Comparison of ENCODE assay signal across 28 cellular contexts in the genomic region with DNA sequence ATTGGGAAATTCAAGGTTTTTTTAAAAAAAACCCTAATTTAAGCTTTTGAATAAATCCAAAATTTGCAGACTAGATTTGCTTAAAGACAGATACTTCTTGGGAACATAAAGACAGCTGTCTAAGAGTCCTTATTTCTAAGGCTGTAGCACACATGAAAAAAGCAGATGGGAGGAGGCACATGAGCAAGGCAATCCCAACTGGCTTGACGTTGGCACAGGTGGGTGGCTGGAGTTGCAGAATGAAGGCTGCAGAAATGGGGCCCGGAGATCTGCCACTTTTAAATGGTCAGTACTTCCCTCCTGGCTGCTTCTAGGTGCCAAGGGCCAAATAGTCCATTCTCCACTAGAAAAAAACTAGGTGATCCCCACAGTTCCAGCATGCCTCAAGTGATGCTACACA. TPM values are rescaled to one million over a fixed set of nuclear protein-coding genes. Genes with fewer than 3 reads are reported as not detected.
DNase-seq lines count a peak whose midpoint lies in the region; FAIRE-seq and TF ChIP-seq lines count a peak whose summit lies in the region.
"Had no signal": no experiment of that assay in that cellular context is flagged by ENCODE, and none has a peak within 500 bp of the region (broad histone marks: within the 10 kb centered on the region; RNA-seq: fewer than 3 reads in every experiment).

No MANE protein-coding gene starts in this region.

- H3K79me2 ChIP-seq in H1 (ENCODE audit: control insufficient read depth in 1 of 2, insufficient read depth in 2 of 2, low read length in 2 of 2) = peaks cover 0 to 20% of the 10 kb centered on the region in 2 experiments; a peak in 1 of 4 replicates

- H3K4me1 ChIP-seq in A673 (ENCODE audit: insufficient read depth, low read length, poor library complexity, severe bottlenecking) (peaks cover 9% of the 10 kb centered on the region), H1 (replicated peaks in 1 of 4; ENCODE audit: control insufficient read depth in 3 of 4, insufficient read depth in 4 of 4, low read length in 3 of 4) (peaks cover 0 to 10% (median 2%) of the 10 kb centered on the region in 4 experiments; a peak in 3 of 7 replicates)
- H3K4me1 ChIP-seq: BE2C had no signal

- no peak overlapping the region for H3K4ac ChIP-seq in H1 (replicated peaks; ENCODE audit: insufficient read length, low read depth, low read length)

- H3K4me3 ChIP-seq in A673 (ENCODE audit: low read depth, low read length, poor library complexity, severe bottlenecking) (no peak overlapping the region), H1 (ENCODE audit: extremely low read depth in 1 of 4, insufficient read depth in 2 of 4, low read depth in 3 of 4, low read length in 4 of 4) (no peak overlapping the region)
- H3K4me3 ChIP-seq: BLaER1, GM12878 had no signal

- no peak for TF ChIP-seq POLR2A in H1 (IDR thresholded peaks at IDR 0.05; ENCODE audit: control extremely low read depth in 1 of 2, low read depth in 2 of 2, low read length in 2 of 2)

- no peak overlapping the region for H3K56ac ChIP-seq in H1 (replicated peaks; ENCODE audit: insufficient read length, low read depth, low read length)

- H3K9me3 Mint-ChIP-seq in neural crest cell = no peaks in the 10 kb centered on the region
- H3K9me3 Mint-ChIP-seq: CD14-positive monocyte; CD4-positive, alpha-beta memory T cell; CD4-positive, CD25-positive, alpha-beta regulatory T cell; CD8-positive, alpha-beta memory T cell had no signal

- no peak for TF ChIP-seq CTCF in A673 (conservative IDR thresholded peaks at IDR 0.05; ENCODE audit: low read depth, low read length)
- TF ChIP-seq CTCF in H1 (IDR thresholded peaks at IDR 0.05; ENCODE audit: control extremely low read depth in 1 of 3, insufficient read depth in 1 of 3, low read depth in 1 of 3, low read length in 3 of 3) = no peak
- TF ChIP-seq CTCF in neural crest cell (conservative IDR thresholded peaks at IDR 0.05) = no peak

- no peak overlapping the region for H3K23ac ChIP-seq in H1 (ENCODE audit: insufficient read length)

- WGBS in H1 (ENCODE audit: extremely low coverage in 1 of 2, insufficient coverage in 1 of 2, insufficient read length in 1 of 2, insufficient replicate concordance in 2 of 2, low coverage in 1 of 2, low lambda C conversion rate in 2 of 2, missing lambda C conversion rate in 1 of 2), 2 experiments = 88% methylated on average over 2 of the region's 2 CpGs; no CpG with 5 or more reads in 1 of the 2 experiments

- DNase-seq in A673 (ENCODE audit: low spot score) (no peak), H1 (ENCODE audit: low read depth in 1 of 2, low spot score in 2 of 2) (no peak), neural crest cell (ENCODE audit: low read depth, low spot score) (no peak), RKO (ENCODE audit: low spot score) (no peak), HuH-7.5 (ENCODE audit: low spot score) (no peak), posterior vena cava (ENCODE audit: low spot score) (no peak)
- DNase-seq in activated CD8-positive, alpha-beta memory T cell treated with anti-CD3 and anti-CD28 coated beads for 24 hours = no peak
- DNase-seq: 8988T; ACHN; BE2C; C1 segment of cervical spinal cord; CD4-positive, alpha-beta memory T cell; CD4-positive, CD25-positive, alpha-beta regulatory T cell; CD8-positive, alpha-beta memory T cell; COR-L47; DMS 273 treated with DMSO at 0.1 percent for 48 hours; DMS153; DMS53; DMS79; DND-41; EL; GDM1 had no signal

- no peak overlapping the region for H2BK120ac ChIP-seq in H1 (replicated peaks; ENCODE audit: low read depth, low read length)

- TF ChIP-seq EP300 in H1 (IDR thresholded peaks at IDR 0.05; ENCODE audit: borderline replicate concordance in 1 of 2, low read depth in 2 of 2, low read length in 2 of 2) = no peak

- peak overlapping the region; percentile 24; the same call in 1 of the 2 replicates for H2BK5ac ChIP-seq in H1 (ENCODE audit: low read depth, low read length)

- no peak overlapping the region for H3K18ac ChIP-seq in H1 (ENCODE audit: extremely low read depth, low read length)

- intact Hi-C loops in A673 (cut with micrococcal nuclease; ENCODE audit: unreplicated experiment) (no loop called here), posterior vena cava (cut with DNase I) (loop anchor here in 1 of 2 donors (10.0 kb wide), 1 partner anchor 161 kb away; no protein-coding TSS in a partner anchor)

- H3K9me3 ChIP-seq in A673 (ENCODE audit: low read depth, low read length, poor library complexity, severe bottlenecking) (no peaks in the 10 kb centered on the region), H1 (ENCODE audit: insufficient read depth in 2 of 2, low read depth in 1 of 2, low read length in 1 of 2) (no peaks in the 10 kb centered on the region)
- H3K9me3 ChIP-seq: BE2C, BLaER1 had no signal

- no peak overlapping the region for H3K27ac Mint-ChIP-seq in neural crest cell (ENCODE audit: unreplicated experiment)

- no peak for FAIRE-seq in H1 (lab: Jason Lieb, UNC)
- FAIRE-seq: A204.1, GM12878, GM12892, GM18507 had no signal

- peak overlapping the region; percentile 69 for H3K4me3 Mint-ChIP-seq in neural crest cell
- H3K4me3 Mint-ChIP-seq: CD14-positive monocyte had no signal

- H4K20me1 ChIP-seq in H1 (replicated peaks in 1 of 2; ENCODE audit: control insufficient read depth in 1 of 2, insufficient read depth in 2 of 2, low read length in 2 of 2) = peaks cover 0 to 6% of the 10 kb centered on the region in 2 experiments

- H3K36me3 ChIP-seq in A673 (ENCODE audit: insufficient read depth, low read length, poor library complexity, severe bottlenecking) (peaks cover 34% of the 10 kb centered on the region), H1 (ENCODE audit: control insufficient read depth in 2 of 4, insufficient read depth in 4 of 4, low read length in 3 of 4) (peaks cover 8 to 26% (median 21%) of the 10 kb centered on the region in 4 experiments; a peak in 6 of 8 replicates)
- H3K36me3 ChIP-seq: BE2C had no signal

- no peaks in the 10 kb centered on the region for H3K27me3 Mint-ChIP-seq in neural crest cell (ENCODE audit: low read depth)
- H3K27me3 Mint-ChIP-seq: CD4-positive, alpha-beta memory T cell had no signal

- H3K27me3 ChIP-seq in A673 (replicated peaks; ENCODE audit: insufficient read depth, low read depth, low read length, poor library complexity) (no peaks in the 10 kb centered on the region), H1 (replicated peaks in 1 of 4; ENCODE audit: control insufficient read depth in 3 of 4, extremely low read depth in 1 of 4, insufficient read depth in 3 of 4, low read length in 3 of 4) (no peaks in the 10 kb centered on the region)
- H3K27me3 ChIP-seq: BE2C, BLaER1 had no signal

- CTCF ChIA-PET in A673 (lab: Charles Lee) = no interaction called here
- CTCF ChIA-PET in H1 (lab: Charles Lee; ENCODE audit: partially characterized antibody) = interaction anchor here (1.2 kb wide), 1 partner anchor 163 kb away, joined by 4 read pairs; no protein-coding TSS in a partner anchor

- no peak overlapping the region for H2AK5ac ChIP-seq in H1 (ENCODE audit: low read depth, low read length)

- TF ChIP-seq RAD21 in H1 (IDR thresholded peaks at IDR 0.05 in 1 of 2, conservative IDR thresholded peaks at IDR 0.05 in 1 of 2; ENCODE audit: low read depth in 2 of 2, low read length in 2 of 2) = no peak

- no peak overlapping the region for H2BK20ac ChIP-seq in H1 (ENCODE audit: low read length)

- H2AFZ ChIP-seq in H1 (ENCODE audit: low read length) = no peak overlapping the region

- H3K9ac ChIP-seq in H1 (replicated peaks in 1 of 4; ENCODE audit: extremely low read depth in 1 of 4, low read depth in 3 of 4, low read length in 3 of 4) = no peak overlapping the region
- H3K9ac ChIP-seq: BLaER1 had no signal

- peaks cover 22% of the 10 kb centered on the region for H3K36me3 Mint-ChIP-seq in neural crest cell (ENCODE audit: low read depth)

- H3K14ac ChIP-seq in H1 (ENCODE audit: insufficient read length) = no peak overlapping the region

- H2BK15ac ChIP-seq in H1 (ENCODE audit: low read length) = no peak overlapping the region

- H3K27ac ChIP-seq in A673 (ENCODE audit: low read depth, low read length, poor library complexity, severe bottlenecking) (no peak overlapping the region), H1 (ENCODE audit: low read depth, low read length) (no peak overlapping the region)
- H3K27ac ChIP-seq: BLaER1 had no signal

- no peak overlapping the region for H3K4me2 ChIP-seq in H1 (ENCODE audit: insufficient read depth in 1 of 2, low read depth in 2 of 2, low read length in 2 of 2)
- H3K4me2 ChIP-seq: BLaER1 had no signal

- peaks cover 7% of the 10 kb centered on the region for H3K23me2 ChIP-seq in H1 (ENCODE audit: low read depth, low read length)

- BruUV-seq in A673 (replicated peaks; lab: Mats Ljungman, UMichigan) = TSS peak; percentile 10

- 0 out of 2 replicates have a peak, but pooled peaks cover 4% of the 10 kb centered on the region for H3K79me1 ChIP-seq in H1 (ENCODE audit: low read depth, low read length)

- POLR2A ChIA-PET in A673 (lab: Charles Lee; ENCODE audit: low non-redundant PET) = no interaction called here
- POLR2A ChIA-PET in H1 (lab: Charles Lee; ENCODE audit: partially characterized antibody) = interaction anchor here (0.8 kb wide), 1 partner anchor 12 kb away, joined by 4 read pairs; no protein-coding TSS in a partner anchor

- peaks cover 14% of the 10 kb centered on the region for H3K4me1 Mint-ChIP-seq in neural crest cell

- H4K5ac ChIP-seq in H1 (ENCODE audit: insufficient read length, low read depth, low read length) = no peak overlapping the region

- H4K8ac ChIP-seq in H1 (ENCODE audit: extremely low read depth, insufficient read depth, low read length) = no peak overlapping the region

- no peak overlapping the region for H4K91ac ChIP-seq in H1 (replicated peaks; ENCODE audit: insufficient read length, low read length)

- no peak overlapping the region for H2BK12ac ChIP-seq in H1 (ENCODE audit: low read depth, low read length)

RNA-seq across cellular contexts. Expression of a gene that starts 4.4 kb away (rescaled TPM):
- total RNA-seq in A673 (2021) (41.2 and 42.8 TPM in 2 replicates), neural crest cell (42.3 and 44.1 TPM in 2 replicates), posterior vena cava (10 to 100 TPM; 17.7 to 21.6 TPM)
- 27.1 and 29.2 TPM in 2 replicates for total RNA-seq in H1 (2021; fragmentation: NEBNext Ultra II Directional; extraction: Animal tissue kit (Norgen Biotek cat#: 25700))
- 4.2 and 5.0 TPM in 2 replicates for polyA plus RNA-seq in H1 (2011; rRNA removed)
- 5.2 TPM for polyA plus RNA-seq in H1 (2011; cell fraction: cytosol; rRNA removed)
- 9.0 TPM for polyA plus RNA-seq in H1 (2011; cell fraction: nucleus; rRNA removed)
- 13.1 to 22.2 TPM (median 14.8 TPM) in 4 replicates for polyA plus RNA-seq in H1 (2012, experiment 1 of 2)
- 1.4 TPM for polyA plus RNA-seq in H1 (2012, experiment 2 of 2)
- polyA plus RNA-seq in H1 (2013, experiment 1 of 2) = 11.6 TPM
- polyA plus RNA-seq in H1 (2013, experiment 2 of 2) = 14.2 TPM
- polyA minus RNA-seq in H1 (2011; rRNA and poly(A)+ RNA removed) = 7.3 and 12.7 TPM in 2 replicates
- 10.1 TPM for polyA minus RNA-seq in H1 (2011; cell fraction: cytosol; rRNA and poly(A)+ RNA removed)
- 27.5 TPM for polyA minus RNA-seq in H1 (2011; cell fraction: nucleus; rRNA and poly(A)+ RNA removed)

RNA-seq across cellular contexts. Expression of a gene that starts 4.8 kb away (rescaled TPM):
- total RNA-seq in A673 (2021) (140 and 147 TPM in 2 replicates), neural crest cell (112 and 117 TPM in 2 replicates), posterior vena cava (10 to 100 TPM; 43.2 to 55.9 TPM)
- 182 and 192 TPM in 2 replicates for total RNA-seq in H1 (2021; fragmentation: NEBNext Ultra II Directional; extraction: Animal tissue kit (Norgen Biotek cat#: 25700))
- 410 TPM in 2 replicates for polyA plus RNA-seq in H1 (2011; rRNA removed)
- 569 TPM for polyA plus RNA-seq in H1 (2011; cell fraction: cytosol; rRNA removed)
- polyA plus RNA-seq in H1 (2011; cell fraction: nucleus; rRNA removed) = 184 TPM
- 331 to 495 TPM (median 353 TPM) in 4 replicates for polyA plus RNA-seq in H1 (2012, experiment 1 of 2)
- polyA plus RNA-seq in H1 (2012, experiment 2 of 2) = 139 TPM
- 260 TPM for polyA plus RNA-seq in H1 (2013, experiment 1 of 2)
- 290 TPM for polyA plus RNA-seq in H1 (2013, experiment 2 of 2)
- polyA minus RNA-seq in H1 (2011; rRNA and poly(A)+ RNA removed) = 44.9 and 53.2 TPM in 2 replicates
- polyA minus RNA-seq in H1 (2011; cell fraction: cytosol; rRNA and poly(A)+ RNA removed) = 87.0 TPM
- 34.3 TPM for polyA minus RNA-seq in H1 (2011; cell fraction: nucleus; rRNA and poly(A)+ RNA removed)

RNA-seq across cellular contexts. Expression of a gene that starts 15.3 kb away (rescaled TPM):
- total RNA-seq in A673 (2021) = 27.9 and 28.0 TPM in 2 replicates
- 11.0 and 12.3 TPM in 2 replicates for total RNA-seq in H1 (2021; fragmentation: NEBNext Ultra II Directional; extraction: Animal tissue kit (Norgen Biotek cat#: 25700))
- 2.4 and 4.6 TPM in 2 replicates for polyA plus RNA-seq in H1 (2011; rRNA removed)
- polyA plus RNA-seq in H1 (2011; cell fraction: cytosol; rRNA removed) = 5.0 TPM
- 2.1 TPM for polyA plus RNA-seq in H1 (2011; cell fraction: nucleus; rRNA removed)
- 5.1 to 7.2 TPM (median 6.7 TPM) in 4 replicates for polyA plus RNA-seq in H1 (2012, experiment 1 of 2)
- polyA plus RNA-seq in H1 (2012, experiment 2 of 2) = 11.5 TPM
- 24.1 TPM for polyA plus RNA-seq in H1 (2013, experiment 1 of 2)
- 23.7 TPM for polyA plus RNA-seq in H1 (2013, experiment 2 of 2)
- 2.8 and 3.9 TPM in 2 replicates for polyA minus RNA-seq in H1 (2011; rRNA and poly(A)+ RNA removed)
- 1.8 TPM for polyA minus RNA-seq in H1 (2011; cell fraction: cytosol; rRNA and poly(A)+ RNA removed)
- 9.7 TPM for polyA minus RNA-seq in H1 (2011; cell fraction: nucleus; rRNA and poly(A)+ RNA removed)
- 23.0 and 27.7 TPM in 2 replicates for total RNA-seq in neural crest cell
- total RNA-seq in posterior vena cava = 10 to 100 TPM; 14.3 to 16.9 TPM

RNA-seq across cellular contexts. Expression of a gene that starts 15.5 kb away (rescaled TPM):
- total RNA-seq in A673 (2021) (3.1 and 3.3 TPM in 2 replicates), neural crest cell (3.2 and 3.7 TPM in 2 replicates), posterior vena cava (1 to 10 TPM in 1 of 2 donors, under 1 TPM in 1; 0.81 to 1.2 TPM)
- 1.6 and 2.8 TPM in 2 replicates for total RNA-seq in H1 (2021; fragmentation: NEBNext Ultra II Directional; extraction: Animal tissue kit (Norgen Biotek cat#: 25700))
- 2.1 and 2.6 TPM in 2 replicates for polyA plus RNA-seq in H1 (2011; rRNA removed)
- polyA plus RNA-seq in H1 (2011; cell fraction: cytosol; rRNA removed) = 2.2 TPM
- polyA plus RNA-seq in H1 (2011; cell fraction: nucleus; rRNA removed) = 3.1 TPM
- polyA plus RNA-seq in H1 (2012, experiment 1 of 2) = 1.9 to 2.9 TPM (median 2.7 TPM) in 4 replicates
- 1.5 TPM for polyA plus RNA-seq in H1 (2012, experiment 2 of 2)
- polyA plus RNA-seq in H1 (2013, experiment 1 of 2) = 2.5 TPM
- 2.7 TPM for polyA plus RNA-seq in H1 (2013, experiment 2 of 2)
- polyA minus RNA-seq in H1 (2011; rRNA and poly(A)+ RNA removed) = 0.57 and 0.71 TPM in 2 replicates
- 3.0 TPM for polyA minus RNA-seq in H1 (2011; cell fraction: cytosol; rRNA and poly(A)+ RNA removed)
- polyA minus RNA-seq in H1 (2011; cell fraction: nucleus; rRNA and poly(A)+ RNA removed) = 4.0 TPM
